1 cellular context compared by ENCODE assay signal in the genomic region with DNA sequence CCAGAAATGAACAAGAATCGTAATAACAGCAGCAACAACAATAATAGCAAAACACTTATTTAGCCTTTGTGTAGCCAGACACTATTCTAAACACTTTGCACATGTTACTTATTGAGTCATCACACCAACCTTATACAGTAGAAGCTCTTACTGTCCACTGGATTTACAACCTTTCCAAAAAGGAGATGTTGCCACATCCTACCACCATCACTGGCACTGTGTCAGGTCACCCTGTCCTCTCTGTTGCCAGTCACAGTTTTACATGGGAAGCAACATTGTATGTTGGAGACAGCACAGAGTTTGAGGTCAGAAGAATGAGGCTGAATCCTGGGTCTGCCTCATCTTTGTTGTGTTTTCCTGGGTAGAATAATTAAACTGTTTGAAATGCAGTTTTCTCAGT.
TF ChIP-seq lines count a peak whose summit lies in the region.

No MANE protein-coding gene starts in this region.

TF ChIP-seq in A549, 52 proteins besides CTCF, POLR2A, EP300 and RAD21:
- no peak for TF ChIP-seq SMC3 (IDR thresholded peaks at IDR 0.05)
- no peak for TF ChIP-seq HOXB13 (CRISPR knock-in tag; IDR thresholded peaks at IDR 0.05; ENCODE audit: low read depth)
- no peak for TF ChIP-seq ESRRA (IDR thresholded peaks at IDR 0.05; ENCODE audit: borderline replicate concordance, low read length)
- TF ChIP-seq, protein P1, sequence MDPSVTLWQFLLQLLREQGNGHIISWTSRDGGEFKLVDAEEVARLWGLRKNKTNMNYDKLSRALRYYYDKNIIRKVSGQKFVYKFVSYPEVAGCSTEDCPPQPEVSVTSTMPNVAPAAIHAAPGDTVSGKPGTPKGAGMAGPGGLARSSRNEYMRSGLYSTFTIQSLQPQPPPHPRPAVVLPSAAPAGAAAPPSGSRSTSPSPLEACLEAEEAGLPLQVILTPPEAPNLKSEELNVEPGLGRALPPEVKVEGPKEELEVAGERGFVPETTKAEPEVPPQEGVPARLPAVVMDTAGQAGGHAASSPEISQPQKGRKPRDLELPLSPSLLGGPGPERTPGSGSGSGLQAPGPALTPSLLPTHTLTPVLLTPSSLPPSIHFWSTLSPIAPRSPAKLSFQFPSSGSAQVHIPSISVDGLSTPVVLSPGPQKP (IDR thresholded peaks at IDR 0.05; ENCODE audit: low read depth, low read length) = no peak
- TF ChIP-seq FOSB (CRISPR knock-in tag; IDR thresholded peaks at IDR 0.05) = no peak
- TF ChIP-seq RNF2 (IDR thresholded peaks at IDR 0.05; ENCODE audit: borderline replicate concordance, low read depth) = no peak
- TF ChIP-seq HOXA7 (CRISPR knock-in tag; IDR thresholded peaks at IDR 0.05) = no peak
- TF ChIP-seq ZSCAN20 (CRISPR knock-in tag; IDR thresholded peaks at IDR 0.05) = no peak
- no peak for TF ChIP-seq POLR2AphosphoS2 (conservative IDR thresholded peaks at IDR 0.05; ENCODE audit: low read length)
- TF ChIP-seq ZNF302 (CRISPR knock-in tag; IDR thresholded peaks at IDR 0.05) = no peak
- no peak for TF ChIP-seq TP53 (CRISPR knock-in tag; IDR thresholded peaks at IDR 0.05)
- TF ChIP-seq KDM1A (IDR thresholded peaks at IDR 0.05; ENCODE audit: low read depth) = no peak
- TF ChIP-seq ZFP36 (IDR thresholded peaks at IDR 0.05; ENCODE audit: borderline replicate concordance, partially characterized antibody) = no peak
TF ChIP-seq in A549: peak in this region for 0.
